Comparison of ENCODE assay signal across 1 cellular context in the genomic region with DNA sequence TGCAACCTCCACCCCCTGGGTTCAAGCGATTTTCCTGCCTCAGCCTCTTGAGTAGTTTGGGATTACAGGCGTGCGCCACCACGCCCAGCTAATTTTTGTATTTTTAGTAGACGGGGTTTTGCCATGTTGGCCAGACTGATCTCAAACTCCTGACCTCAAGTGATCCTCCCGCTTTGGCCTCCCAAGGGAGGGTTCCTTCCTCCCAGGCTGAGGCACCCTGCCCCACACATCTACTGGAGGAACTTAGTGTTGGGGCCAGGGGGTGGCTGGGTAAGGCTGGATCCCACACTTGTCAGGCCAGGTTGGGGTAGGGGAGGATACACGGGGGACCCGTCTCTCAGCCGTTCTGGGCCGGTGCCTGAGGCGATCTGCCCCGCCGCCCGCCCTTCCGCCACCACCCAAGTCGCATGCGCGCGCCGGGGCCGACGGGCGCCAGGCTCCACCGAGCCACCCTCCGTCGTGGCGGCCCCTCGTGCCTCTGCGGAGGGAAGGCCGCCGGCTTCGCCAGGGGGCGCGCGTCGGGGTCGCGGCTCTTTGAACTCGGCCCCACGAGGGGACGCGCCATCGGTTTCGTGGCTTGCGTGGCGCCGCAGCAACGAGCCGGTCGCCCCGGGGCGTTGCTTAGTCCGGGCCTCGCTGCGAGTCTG.
A peak's percentile ranks its signal among the peaks of the same experiment; 100 is the strongest.
TF ChIP-seq lines count a peak whose summit lies in the region.

No MANE protein-coding gene starts in this region.

TF ChIP-seq in HepG2, 621 proteins besides CTCF, POLR2A, EP300 and RAD21 (continued from another document):
- TF ChIP-seq, protein P1, sequence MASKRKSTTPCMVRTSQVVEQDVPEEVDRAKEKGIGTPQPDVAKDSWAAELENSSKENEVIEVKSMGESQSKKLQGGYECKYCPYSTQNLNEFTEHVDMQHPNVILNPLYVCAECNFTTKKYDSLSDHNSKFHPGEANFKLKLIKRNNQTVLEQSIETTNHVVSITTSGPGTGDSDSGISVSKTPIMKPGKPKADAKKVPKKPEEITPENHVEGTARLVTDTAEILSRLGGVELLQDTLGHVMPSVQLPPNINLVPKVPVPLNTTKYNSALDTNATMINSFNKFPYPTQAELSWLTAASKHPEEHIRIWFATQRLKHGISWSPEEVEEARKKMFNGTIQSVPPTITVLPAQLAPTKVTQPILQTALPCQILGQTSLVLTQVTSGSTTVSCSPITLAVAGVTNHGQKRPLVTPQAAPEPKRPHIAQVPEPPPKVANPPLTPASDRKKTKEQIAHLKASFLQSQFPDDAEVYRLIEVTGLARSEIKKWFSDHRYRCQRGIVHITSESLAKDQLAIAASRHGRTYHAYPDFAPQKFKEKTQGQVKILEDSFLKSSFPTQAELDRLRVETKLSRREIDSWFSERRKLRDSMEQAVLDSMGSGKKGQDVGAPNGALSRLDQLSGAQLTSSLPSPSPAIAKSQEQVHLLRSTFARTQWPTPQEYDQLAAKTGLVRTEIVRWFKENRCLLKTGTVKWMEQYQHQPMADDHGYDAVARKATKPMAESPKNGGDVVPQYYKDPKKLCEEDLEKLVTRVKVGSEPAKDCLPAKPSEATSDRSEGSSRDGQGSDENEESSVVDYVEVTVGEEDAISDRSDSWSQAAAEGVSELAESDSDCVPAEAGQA (IDR thresholded peaks at IDR 0.05; ENCODE audit: low read depth), result peak; percentile 9; the same call in 1 of the 2 replicates
- TF ChIP-seq, protein P1 (CRISPR knock-in tag; IDR thresholded peaks at IDR 0.05; ENCODE audit: borderline replicate concordance), result no peak
- peak; percentile 65; the same call in 1 of the 2 replicates for TF ChIP-seq RNF2 (conservative IDR thresholded peaks at IDR 0.05; ENCODE audit: low read depth)
- TF ChIP-seq ZNF296 (CRISPR knock-in tag; conservative IDR thresholded peaks at IDR 0.05), result no peak
- peak; percentile 39; the same call in 1 of the 2 replicates for TF ChIP-seq ZNF121 (CRISPR knock-in tag; IDR thresholded peaks at IDR 0.05)
TF ChIP-seq in HepG2: peak in this region for 26.
